In the genomic region with DNA sequence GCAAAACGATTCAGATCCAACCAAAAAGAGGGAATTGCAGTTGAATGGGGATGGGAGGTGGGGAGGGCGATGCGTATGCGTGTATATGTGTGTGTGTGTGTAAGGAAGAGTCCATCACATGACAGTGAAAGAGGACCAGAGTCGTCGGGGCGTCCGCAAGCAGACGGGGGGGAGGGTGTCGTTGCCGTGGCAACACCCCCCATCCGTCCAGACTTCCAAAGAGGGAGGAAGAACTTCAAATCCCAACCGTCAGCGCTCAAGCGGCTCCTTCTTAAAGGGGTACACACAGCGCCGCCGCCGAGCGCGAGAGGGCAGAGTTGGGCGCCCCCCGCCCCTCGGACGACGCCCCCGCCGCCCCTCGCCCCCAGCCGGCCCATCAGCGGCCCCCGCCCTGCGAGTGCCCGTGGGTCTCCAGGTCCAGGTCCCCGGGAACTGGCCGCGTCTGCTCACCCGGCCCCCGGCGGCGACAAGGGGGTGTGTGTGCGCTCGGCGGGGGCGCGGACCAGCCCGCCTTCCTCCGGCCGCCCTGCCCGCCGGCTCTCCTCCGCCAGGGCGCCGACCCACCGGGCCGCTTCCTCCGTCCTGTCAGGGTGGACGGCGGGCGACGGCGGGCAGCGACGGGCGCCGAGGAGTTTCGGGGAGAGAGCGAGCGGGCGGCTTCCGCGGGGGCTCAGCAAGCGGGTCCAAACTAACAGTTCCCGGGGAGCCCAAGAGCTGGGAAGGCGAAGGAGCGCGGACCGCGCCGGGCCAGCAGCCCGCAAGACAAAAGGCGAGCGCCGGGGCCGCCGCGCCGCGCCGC, we compare ENCODE assay signal across 8 cellular contexts. TPM values are rescaled to one million over a fixed set of nuclear protein-coding genes. Genes with fewer than 3 reads are reported as not detected.
DNase-seq lines count a peak whose midpoint lies in the region; ATAC-seq and TF ChIP-seq lines count a peak whose summit lies in the region.

No MANE protein-coding gene starts in this region.

- H3K27me3 Mint-ChIP-seq in activated naive CD8-positive, alpha-beta T cell = peaks cover 14% of the 10 kb centered on the region

- peak overlapping the region; percentile 91 for H3K4me2 ChIP-seq in Loucy (ENCODE audit: low read depth, low read length, poor library complexity, severe bottlenecking)

- H3K9me3 ChIP-seq in HAP-1 (no peaks in the 10 kb centered on the region), Loucy (ENCODE audit: insufficient read depth, low read depth, low read length) (no peaks in the 10 kb centered on the region), SJSA1 (replicated peaks) (no peaks in the 10 kb centered on the region), neutrophil (no peaks in the 10 kb centered on the region), upper lobe of right lung (no peaks in the 10 kb centered on the region)

- in situ Hi-C loops in HAP-1 (cut with MboI; ENCODE audit: low sequenced_read_pairs) = no loop called here

- no peaks in the 10 kb centered on the region for H3K9me3 Mint-ChIP-seq in activated naive CD8-positive, alpha-beta T cell (ENCODE audit: low read depth)

- H3K4me3 ChIP-seq in HAP-1 (peak overlapping the region; percentile 88), Loucy (ENCODE audit: low read length, poor library complexity, severe bottlenecking) (peak overlapping the region; percentile 85), SJSA1 (peak overlapping the region; percentile 94), neutrophil (ENCODE audit: low read depth in 1 of 2, low read length in 1 of 2) (peak overlapping the region; percentile 84 to 93), upper lobe of right lung (peak overlapping the region; percentile 85)

- H3K27me3 ChIP-seq in HAP-1 (ENCODE audit: low read depth) (no peaks in the 10 kb centered on the region), Loucy (ENCODE audit: insufficient read depth, low read length, poor library complexity, severe bottlenecking) (no peaks in the 10 kb centered on the region), SJSA1 (replicated peaks) (0 out of 2 replicates have a peak, but pooled peaks cover 5% of the 10 kb centered on the region), neutrophil (peaks cover 32% of the 10 kb centered on the region), upper lobe of right lung (no peaks in the 10 kb centered on the region)

- H3K27ac ChIP-seq in SJSA1 (peak overlapping the region; percentile 96), neutrophil (peak overlapping the region; percentile 87), upper lobe of right lung (peak overlapping the region; percentile 93)

- no peaks in the 10 kb centered on the region for H3K36me3 ChIP-seq in HAP-1 (replicated peaks)
- no peaks in the 10 kb centered on the region for H3K36me3 ChIP-seq in Loucy (ENCODE audit: insufficient read depth, low read length)
- H3K36me3 ChIP-seq in SJSA1 = peaks cover 7% of the 10 kb centered on the region
- no peaks in the 10 kb centered on the region for H3K36me3 ChIP-seq in neutrophil
- no peaks in the 10 kb centered on the region for H3K36me3 ChIP-seq in upper lobe of right lung

- H3K4me1 Mint-ChIP-seq in activated naive CD8-positive, alpha-beta T cell (ENCODE audit: low read depth) = peaks cover 27% of the 10 kb centered on the region

- peak overlapping the region; percentile 99 for H2AFZ ChIP-seq in Loucy (ENCODE audit: low read length)

- peak overlapping the region; percentile 75 for H3K27ac Mint-ChIP-seq in activated naive CD8-positive, alpha-beta T cell

- DNase-seq in ELR (ENCODE audit: low read depth) (peak; percentile 89), HAP-1 (ENCODE audit: low spot score in 2 of 2) (peak; percentile 62 to 84), SJSA1 (ENCODE audit: low read depth in 1 of 2, low spot score in 2 of 2) (peak; percentile 94 to 96), glomerular visceral epithelial cell (ENCODE audit: extremely low spot score) (peak; percentile 83), upper lobe of right lung (peak; percentile 80)

- peaks cover 50% of the 10 kb centered on the region for H3K79me2 ChIP-seq in Loucy (ENCODE audit: insufficient read depth, low read length)

- no peaks in the 10 kb centered on the region for H3F3A ChIP-seq in Loucy (ENCODE audit: low read depth)

- H3K4me3 Mint-ChIP-seq in activated naive CD8-positive, alpha-beta T cell = peak overlapping the region; percentile 91

- peak overlapping the region; percentile 91 for H3K9ac ChIP-seq in Loucy (ENCODE audit: low read depth, low read length, poor library complexity, severe bottlenecking)

- TF ChIP-seq CTCF in Loucy (conservative IDR thresholded peaks at IDR 0.05; ENCODE audit: low read length) = no peak
- no peak for TF ChIP-seq CTCF in neutrophil (IDR thresholded peaks at IDR 0.05)
- TF ChIP-seq CTCF in upper lobe of right lung (IDR thresholded peaks at IDR 0.05) = no peak

- intact Hi-C loops in upper lobe of right lung (cut with DNase I) = no loop called here

- ATAC-seq in upper lobe of right lung = peak; percentile 38

- no peaks in the 10 kb centered on the region for H3K36me3 Mint-ChIP-seq in activated naive CD8-positive, alpha-beta T cell

- H3K9me2 ChIP-seq in Loucy (replicated peaks; ENCODE audit: low read depth, low read length) = no peaks in the 10 kb centered on the region

- H3K4me1 ChIP-seq in HAP-1 = peaks cover 4% of the 10 kb centered on the region
- peaks cover 38% of the 10 kb centered on the region for H3K4me1 ChIP-seq in Loucy (ENCODE audit: insufficient read depth, low read length, poor library complexity, severe bottlenecking)
- H3K4me1 ChIP-seq in SJSA1 (replicated peaks) = peaks cover 13% of the 10 kb centered on the region
- peaks cover 22 to 23% of the 10 kb centered on the region in 2 experiments for H3K4me1 ChIP-seq in neutrophil (ENCODE audit: control insufficient read depth in 1 of 2, insufficient read depth in 1 of 2, low read depth in 1 of 2, low read length in 1 of 2)
- peaks cover 16% of the 10 kb centered on the region for H3K4me1 ChIP-seq in upper lobe of right lung

- H4K20me1 ChIP-seq in Loucy (ENCODE audit: insufficient read depth, low read length, poor library complexity, severe bottlenecking) = peaks cover 53% of the 10 kb centered on the region

RNA-seq across cellular contexts. Expression of a gene that starts 0.7 kb away (rescaled TPM):
- total RNA-seq in SJSA1 (2014; rRNA removed; shearing (Covaris generic)) = 77.4 and 94.0 TPM in 2 replicates
- 12.6 TPM for total RNA-seq in upper lobe of right lung

Comparison
In these comparisons a context has a peak if more than half of its experiments do, and no peak if none do; other contexts are left out.
1. Peak in every context shown above with its lines: DNase-seq, ATAC-seq, H3K4me3 ChIP-seq and H3K27ac ChIP-seq.